ENCODE assay signal across 25 cellular contexts in the genomic region with DNA sequence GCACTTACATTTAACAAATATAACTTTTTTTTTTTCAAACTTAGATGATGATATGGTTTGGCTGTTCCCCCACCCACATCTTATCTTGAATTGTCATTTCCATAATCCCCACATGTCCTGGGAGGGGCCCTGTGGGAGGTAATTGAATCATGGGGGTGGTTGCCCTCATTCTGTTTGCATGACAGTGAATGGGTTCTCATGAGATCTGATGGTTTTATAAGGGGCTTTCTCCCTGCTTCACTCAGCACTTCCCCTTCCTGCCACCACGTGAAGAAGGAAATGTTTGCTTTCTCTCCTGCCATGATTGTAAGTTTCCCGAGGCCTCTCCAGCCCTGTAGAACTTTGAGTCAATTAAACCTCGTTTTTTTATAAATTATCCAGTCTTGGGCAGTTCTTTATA.
DNase-seq lines count a peak whose midpoint lies in the region; ATAC-seq and TF ChIP-seq lines count a peak whose summit lies in the region.
"Had no signal": no experiment of that assay in that cellular context is flagged by ENCODE, and none has a peak within 500 bp of the region (broad histone marks: within the 10 kb centered on the region; RNA-seq: fewer than 3 reads in every experiment).

No MANE protein-coding gene starts in this region.

- H3K4me1 Mint-ChIP-seq in endodermal cell, result peaks cover 13% of the 10 kb centered on the region
- H3K4me1 Mint-ChIP-seq: B cell; CD4-positive, CD25-positive, alpha-beta regulatory T cell; T-helper 17 cell had no signal

- no peaks in the 10 kb centered on the region for H3K27me3 Mint-ChIP-seq in endodermal cell (ENCODE audit: insufficient read depth)
- H3K27me3 Mint-ChIP-seq: B cell; CD4-positive, CD25-positive, alpha-beta regulatory T cell; T-helper 17 cell had no signal

- DNase-seq in BE2C (peak; percentile 16), HT1080 (ENCODE audit: low read depth) (peak; percentile 2), SK-N-MC (ENCODE audit: low read depth, low spot score) (peak; percentile 10), endodermal cell (peak; percentile 56), mucosa of descending colon (no peak), Kasumi-1 (lab: John Stamatoyannopoulos, UW) (no peak), NCI-H2107 (lab: John Stamatoyannopoulos, UW) (no peak)
- DNase-seq: Caco-2; CD4-positive, CD25-positive, alpha-beta regulatory T cell; DMS 273 treated with DMSO at 0.1 percent for 48 hours; DMS79 treated with DMSO at 0.1 percent for 48 hours; GOT3; NCI-H1048; NCI-H1417 treated with DMSO at 0.1 percent for 48 hours; NCI-H187; NCI-H69; NK-92 treated with Interleukin-12 subunit alpha and Interleukin-12 subunit beta, amount 100 ng/mL, for 24 hours; SW 1271; T-helper 17 cell had no signal

- TF ChIP-seq CTCF in BE2C (IDR thresholded peaks at IDR 0.05; ENCODE audit: low read depth, low read length) (no peak), endodermal cell (conservative IDR thresholded peaks at IDR 0.05) (no peak), mucosa of descending colon (IDR thresholded peaks at IDR 0.05) (no peak)

- WGBS in endodermal cell (ENCODE audit: insufficient coverage in 1 of 2, insufficient read length in 1 of 2), 2 experiments, result 31 to 48% methylated on average over 2 to 3 of the region's 3 CpGs

- no peak overlapping the region for H3K9ac ChIP-seq in SK-N-MC (ENCODE audit: insufficient read length)
- H3K9ac ChIP-seq in endodermal cell (ENCODE audit: extremely low read depth, low read length, poor library complexity, severe bottlenecking), result no peak overlapping the region
- H3K9ac ChIP-seq: KMS-11 had no signal

- intact Hi-C loops in mucosa of descending colon (cut with DNase I, micrococcal nuclease), result no loop called here

- H3K27ac Mint-ChIP-seq in endodermal cell, result no peak overlapping the region
- H3K27ac Mint-ChIP-seq: B cell; CD4-positive, CD25-positive, alpha-beta regulatory T cell; T-helper 17 cell had no signal

- H3K36me3 ChIP-seq in BE2C, result no peaks in the 10 kb centered on the region
- H3K36me3 ChIP-seq in SK-N-MC (ENCODE audit: insufficient read depth, low read length), result no peaks in the 10 kb centered on the region
- no peaks in the 10 kb centered on the region for H3K36me3 ChIP-seq in endodermal cell (ENCODE audit: control insufficient read depth, insufficient read depth, low read length)
- no peaks in the 10 kb centered on the region for H3K36me3 ChIP-seq in mucosa of descending colon (ENCODE audit: low read depth)
- H3K36me3 ChIP-seq: SJSA1 had no signal

- H3K36me3 Mint-ChIP-seq in endodermal cell (ENCODE audit: low read depth), result peaks cover 2% of the 10 kb centered on the region
- H3K36me3 Mint-ChIP-seq: CD4-positive, CD25-positive, alpha-beta regulatory T cell had no signal

- ATAC-seq in mucosa of descending colon, result no peak
- ATAC-seq in HG03571 (IDR thresholded peaks at IDR 0.05; ENCODE audit: unreplicated experiment), result no peak
- ATAC-seq: GM12878, Right ventricle myocardium inferior, T-helper 17 cell had no signal

- H3K4me1 ChIP-seq in BE2C, result no peaks in the 10 kb centered on the region; the same call in 1 of the 2 replicates
- no peaks in the 10 kb centered on the region for H3K4me1 ChIP-seq in endodermal cell (ENCODE audit: control insufficient read depth, insufficient read depth, low read length)
- H3K4me1 ChIP-seq in mucosa of descending colon (ENCODE audit: low read depth), result no peaks in the 10 kb centered on the region
- H3K4me1 ChIP-seq: Caco-2, SJSA1 had no signal

- H3K27ac ChIP-seq in SK-N-MC (no peak overlapping the region), endodermal cell (ENCODE audit: low read depth, low read length) (no peak overlapping the region)
- H3K27ac ChIP-seq: KMS-11, SJSA1 had no signal

- H3K4me3 ChIP-seq in BE2C (ENCODE audit: low read depth, low read length), result no peak overlapping the region
- no peak overlapping the region for H3K4me3 ChIP-seq in SK-N-MC
- H3K4me3 ChIP-seq in endodermal cell (ENCODE audit: low read length), result no peak overlapping the region
- no peak overlapping the region for H3K4me3 ChIP-seq in mucosa of descending colon
- H3K4me3 ChIP-seq: GM12878, SJSA1 had no signal

- H3K27me3 ChIP-seq in BE2C, result no peaks in the 10 kb centered on the region
- H3K27me3 ChIP-seq in endodermal cell (ENCODE audit: control insufficient read depth, insufficient read depth, low read length, poor library complexity, severe bottlenecking), result no peaks in the 10 kb centered on the region
- H3K27me3 ChIP-seq: SJSA1 had no signal

- no peaks in the 10 kb centered on the region for H3K9me3 ChIP-seq in BE2C
- no peaks in the 10 kb centered on the region for H3K9me3 ChIP-seq in SK-N-MC (ENCODE audit: low read depth, low read length)
- no peaks in the 10 kb centered on the region for H3K9me3 ChIP-seq in endodermal cell (ENCODE audit: control insufficient read depth, low read length)
- no peaks in the 10 kb centered on the region for H3K9me3 ChIP-seq in mucosa of descending colon
- H3K9me3 ChIP-seq: Caco-2, SJSA1 had no signal

- no peak overlapping the region for H3K4me3 Mint-ChIP-seq in endodermal cell
- H3K4me3 Mint-ChIP-seq: B cell; CD4-positive, CD25-positive, alpha-beta regulatory T cell; T-helper 17 cell had no signal

- peaks cover 6% of the 10 kb centered on the region for H3K9me3 Mint-ChIP-seq in endodermal cell

Comparison
In these comparisons a context has a peak if more than half of its experiments do, and no peak if none do; other contexts are left out.
1. DNase-seq: peak in BE2C (single experiment), HT1080 (single experiment), SK-N-MC (single experiment) and endodermal cell (single experiment); none in mucosa of descending colon (0 of 3), Kasumi-1 (0 of 2) and NCI-H2107 (single experiment).